ENCODE assay signal across 11 cellular contexts in genomic region chr12:98951401-98951800, GRCh38.
DNase-seq lines count a peak whose midpoint lies in the region.
"Had no signal": no experiment of that assay in that cellular context is flagged by ENCODE, and none has a peak within 500 bp of the region (broad histone marks: within the 10 kb centered on the region; RNA-seq: fewer than 3 reads in every experiment).

No MANE protein-coding gene starts in this region.

- DNase-seq in NCI-H1694 (lab: John Stamatoyannopoulos, UW) (peak; percentile 37), NCI-H2171 treated with DMSO at 0.1 percent for 48 hours (lab: John Stamatoyannopoulos, UW) (peak; percentile 80), cerebellum (ENCODE audit: low spot score) (peak; percentile 77), COR-L47 (lab: John Stamatoyannopoulos, UW) (no peak), NCI-H1105 treated with DMSO at 0.1 percent for 48 hours (lab: John Stamatoyannopoulos, UW) (no peak), SIG-M5 treated with dmso at 0.1 percent for 504 hours (lab: John Stamatoyannopoulos, UW; ENCODE audit: unreplicated experiment) (no peak)
- DNase-seq: CD8-positive, alpha-beta T cell; DMS153; DMS79; GF-D8; H9 had no signal

Comparison
In these comparisons a context has a peak if more than half of its experiments do, and no peak if none do; other contexts are left out.
1. DNase-seq: peak in NCI-H1694 (single experiment), NCI-H2171 treated with DMSO at 0.1 percent for 48 hours (single experiment) and cerebellum (single experiment); none in COR-L47 (single experiment), NCI-H1105 treated with DMSO at 0.1 percent for 48 hours (single experiment) and SIG-M5 treated with dmso at 0.1 percent for 504 hours (single experiment).